1 cellular context compared by ENCODE assay signal in the genomic region with DNA sequence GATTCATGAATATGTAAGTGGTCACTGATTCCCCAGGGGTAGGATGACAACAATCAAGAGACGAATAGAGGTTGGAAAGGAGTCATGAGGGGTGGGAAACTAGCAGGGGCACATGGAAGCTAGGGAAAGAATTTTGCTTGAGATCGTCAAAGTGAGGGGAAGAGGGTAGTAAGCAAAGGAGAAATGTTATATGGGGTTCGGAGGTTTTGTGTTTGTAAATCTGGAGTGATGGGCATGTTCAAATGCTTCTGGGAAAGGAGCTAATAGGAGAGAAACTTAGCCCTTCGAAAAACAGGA.
A peak's percentile ranks its signal among the peaks of the same experiment; 100 is the strongest.
TF ChIP-seq lines count a peak whose summit lies in the region.

No MANE protein-coding gene starts in this region.

TF ChIP-seq in K562, 482 proteins besides CTCF, POLR2A, EP300 and RAD21 (continued from another document and continues in another):
- TF ChIP-seq, protein P1, sequence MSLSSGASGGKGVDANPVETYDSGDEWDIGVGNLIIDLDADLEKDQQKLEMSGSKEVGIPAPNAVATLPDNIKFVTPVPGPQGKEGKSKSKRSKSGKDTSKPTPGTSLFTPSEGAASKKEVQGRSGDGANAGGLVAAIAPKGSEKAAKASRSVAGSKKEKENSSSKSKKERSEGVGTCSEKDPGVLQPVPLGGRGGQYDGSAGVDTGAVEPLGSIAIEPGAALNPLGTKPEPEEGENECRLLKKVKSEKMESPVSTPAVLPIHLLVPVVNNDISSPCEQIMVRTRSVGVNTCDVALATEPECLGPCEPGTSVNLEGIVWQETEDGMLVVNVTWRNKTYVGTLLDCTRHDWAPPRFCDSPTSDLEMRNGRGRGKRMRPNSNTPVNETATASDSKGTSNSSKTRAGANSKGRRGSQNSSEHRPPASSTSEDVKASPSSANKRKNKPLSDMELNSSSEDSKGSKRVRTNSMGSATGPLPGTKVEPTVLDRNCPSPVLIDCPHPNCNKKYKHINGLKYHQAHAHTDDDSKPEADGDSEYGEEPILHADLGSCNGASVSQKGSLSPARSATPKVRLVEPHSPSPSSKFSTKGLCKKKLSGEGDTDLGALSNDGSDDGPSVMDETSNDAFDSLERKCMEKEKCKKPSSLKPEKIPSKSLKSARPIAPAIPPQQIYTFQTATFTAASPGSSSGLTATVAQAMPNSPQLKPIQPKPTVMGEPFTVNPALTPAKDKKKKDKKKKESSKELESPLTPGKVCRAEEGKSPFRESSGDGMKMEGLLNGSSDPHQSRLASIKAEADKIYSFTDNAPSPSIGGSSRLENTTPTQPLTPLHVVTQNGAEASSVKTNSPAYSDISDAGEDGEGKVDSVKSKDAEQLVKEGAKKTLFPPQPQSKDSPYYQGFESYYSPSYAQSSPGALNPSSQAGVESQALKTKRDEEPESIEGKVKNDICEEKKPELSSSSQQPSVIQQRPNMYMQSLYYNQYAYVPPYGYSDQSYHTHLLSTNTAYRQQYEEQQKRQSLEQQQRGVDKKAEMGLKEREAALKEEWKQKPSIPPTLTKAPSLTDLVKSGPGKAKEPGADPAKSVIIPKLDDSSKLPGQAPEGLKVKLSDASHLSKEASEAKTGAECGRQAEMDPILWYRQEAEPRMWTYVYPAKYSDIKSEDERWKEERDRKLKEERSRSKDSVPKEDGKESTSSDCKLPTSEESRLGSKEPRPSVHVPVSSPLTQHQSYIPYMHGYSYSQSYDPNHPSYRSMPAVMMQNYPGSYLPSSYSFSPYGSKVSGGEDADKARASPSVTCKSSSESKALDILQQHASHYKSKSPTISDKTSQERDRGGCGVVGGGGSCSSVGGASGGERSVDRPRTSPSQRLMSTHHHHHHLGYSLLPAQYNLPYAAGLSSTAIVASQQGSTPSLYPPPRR (CRISPR knock-in tag; IDR thresholded peaks at IDR 0.05; ENCODE audit: borderline replicate concordance): no peak
- TF ChIP-seq THRAP3 (IDR thresholded peaks at IDR 0.05; ENCODE audit: borderline replicate concordance): no peak
- no peak for TF ChIP-seq CCAR2 (IDR thresholded peaks at IDR 0.05; ENCODE audit: low read depth, low read length)
- no peak for TF ChIP-seq ZNF3 (CRISPR knock-in tag; IDR thresholded peaks at IDR 0.05)
- TF ChIP-seq PRMT5 (CRISPR knock-in tag; IDR thresholded peaks at IDR 0.05): no peak
- TF ChIP-seq POLR2B (IDR thresholded peaks at IDR 0.05; ENCODE audit: low read depth, partially characterized antibody): peak; percentile 53
- TF ChIP-seq, protein P2, sequence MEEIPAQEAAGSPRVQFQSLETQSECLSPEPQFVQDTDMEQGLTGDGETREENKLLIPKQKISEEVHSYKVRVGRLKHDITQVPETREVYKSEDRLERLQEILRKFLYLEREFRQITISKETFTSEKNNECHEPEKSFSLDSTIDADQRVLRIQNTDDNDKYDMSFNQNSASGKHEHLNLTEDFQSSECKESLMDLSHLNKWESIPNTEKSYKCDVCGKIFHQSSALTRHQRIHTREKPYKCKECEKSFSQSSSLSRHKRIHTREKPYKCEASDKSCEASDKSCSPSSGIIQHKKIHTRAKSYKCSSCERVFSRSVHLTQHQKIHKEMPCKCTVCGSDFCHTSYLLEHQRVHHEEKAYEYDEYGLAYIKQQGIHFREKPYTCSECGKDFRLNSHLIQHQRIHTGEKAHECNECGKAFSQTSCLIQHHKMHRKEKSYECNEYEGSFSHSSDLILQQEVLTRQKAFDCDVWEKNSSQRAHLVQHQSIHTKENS (CRISPR knock-in tag; IDR thresholded peaks at IDR 0.05): no peak
- TF ChIP-seq PHB2 (IDR thresholded peaks at IDR 0.05; ENCODE audit: low read depth): no peak
- TF ChIP-seq HMG20A (CRISPR knock-in tag; conservative IDR thresholded peaks at IDR 0.05): no peak
- TF ChIP-seq ZNF780A (CRISPR knock-in tag; IDR thresholded peaks at IDR 0.05): no peak
- no peak for TF ChIP-seq ZNF551 (CRISPR knock-in tag; IDR thresholded peaks at IDR 0.05)
- TF ChIP-seq ZC3H4 (CRISPR knock-in tag; IDR thresholded peaks at IDR 0.05; ENCODE audit: borderline replicate concordance): no peak
- no peak for TF ChIP-seq MECOM (CRISPR knock-in tag; IDR thresholded peaks at IDR 0.05)
- TF ChIP-seq, protein P3, sequence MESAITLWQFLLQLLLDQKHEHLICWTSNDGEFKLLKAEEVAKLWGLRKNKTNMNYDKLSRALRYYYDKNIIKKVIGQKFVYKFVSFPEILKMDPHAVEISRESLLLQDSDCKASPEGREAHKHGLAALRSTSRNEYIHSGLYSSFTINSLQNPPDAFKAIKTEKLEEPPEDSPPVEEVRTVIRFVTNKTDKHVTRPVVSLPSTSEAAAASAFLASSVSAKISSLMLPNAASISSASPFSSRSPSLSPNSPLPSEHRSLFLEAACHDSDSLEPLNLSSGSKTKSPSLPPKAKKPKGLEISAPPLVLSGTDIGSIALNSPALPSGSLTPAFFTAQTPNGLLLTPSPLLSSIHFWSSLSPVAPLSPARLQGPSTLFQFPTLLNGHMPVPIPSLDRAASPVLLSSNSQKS (CRISPR knock-in tag; IDR thresholded peaks at IDR 0.05): no peak
- no peak for TF ChIP-seq RBM34 (IDR thresholded peaks at IDR 0.05; ENCODE audit: borderline replicate concordance, insufficient read depth, low read length)
- TF ChIP-seq, protein P4, sequence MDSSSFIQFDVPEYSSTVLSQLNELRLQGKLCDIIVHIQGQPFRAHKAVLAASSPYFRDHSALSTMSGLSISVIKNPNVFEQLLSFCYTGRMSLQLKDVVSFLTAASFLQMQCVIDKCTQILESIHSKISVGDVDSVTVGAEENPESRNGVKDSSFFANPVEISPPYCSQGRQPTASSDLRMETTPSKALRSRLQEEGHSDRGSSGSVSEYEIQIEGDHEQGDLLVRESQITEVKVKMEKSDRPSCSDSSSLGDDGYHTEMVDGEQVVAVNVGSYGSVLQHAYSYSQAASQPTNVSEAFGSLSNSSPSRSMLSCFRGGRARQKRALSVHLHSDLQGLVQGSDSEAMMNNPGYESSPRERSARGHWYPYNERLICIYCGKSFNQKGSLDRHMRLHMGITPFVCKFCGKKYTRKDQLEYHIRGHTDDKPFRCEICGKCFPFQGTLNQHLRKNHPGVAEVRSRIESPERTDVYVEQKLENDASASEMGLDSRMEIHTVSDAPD (CRISPR knock-in tag; IDR thresholded peaks at IDR 0.05): no peak
- no peak for TF ChIP-seq NCOA4 (IDR thresholded peaks at IDR 0.05; ENCODE audit: partially characterized antibody)
- TF ChIP-seq OTX1 (CRISPR knock-in tag; IDR thresholded peaks at IDR 0.05): peak; percentile 34; the same call in 1 of the 2 replicates
- TF ChIP-seq, protein P5, sequence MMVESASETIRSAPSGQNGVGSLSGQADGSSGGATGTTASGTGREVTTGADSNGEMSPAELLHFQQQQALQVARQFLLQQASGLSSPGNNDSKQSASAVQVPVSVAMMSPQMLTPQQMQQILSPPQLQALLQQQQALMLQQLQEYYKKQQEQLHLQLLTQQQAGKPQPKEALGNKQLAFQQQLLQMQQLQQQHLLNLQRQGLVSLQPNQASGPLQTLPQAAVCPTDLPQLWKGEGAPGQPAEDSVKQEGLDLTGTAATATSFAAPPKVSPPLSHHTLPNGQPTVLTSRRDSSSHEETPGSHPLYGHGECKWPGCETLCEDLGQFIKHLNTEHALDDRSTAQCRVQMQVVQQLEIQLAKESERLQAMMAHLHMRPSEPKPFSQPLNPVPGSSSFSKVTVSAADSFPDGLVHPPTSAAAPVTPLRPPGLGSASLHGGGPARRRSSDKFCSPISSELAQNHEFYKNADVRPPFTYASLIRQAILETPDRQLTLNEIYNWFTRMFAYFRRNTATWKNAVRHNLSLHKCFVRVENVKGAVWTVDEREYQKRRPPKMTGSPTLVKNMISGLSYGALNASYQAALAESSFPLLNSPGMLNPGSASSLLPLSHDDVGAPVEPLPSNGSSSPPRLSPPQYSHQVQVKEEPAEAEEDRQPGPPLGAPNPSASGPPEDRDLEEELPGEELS (CRISPR knock-in tag; IDR thresholded peaks at IDR 0.05; ENCODE audit: borderline replicate concordance): no peak
- TF ChIP-seq CBX2 (IDR thresholded peaks at IDR 0.05; ENCODE audit: insufficient read depth, low read length, poor library complexity, severe bottlenecking): no peak
- TF ChIP-seq SRSF9 (IDR thresholded peaks at IDR 0.05; ENCODE audit: borderline replicate concordance, low read depth, low read length): no peak
- TF ChIP-seq SIN3B (IDR thresholded peaks at IDR 0.05; ENCODE audit: low read depth): no peak
- TF ChIP-seq, protein P6, sequence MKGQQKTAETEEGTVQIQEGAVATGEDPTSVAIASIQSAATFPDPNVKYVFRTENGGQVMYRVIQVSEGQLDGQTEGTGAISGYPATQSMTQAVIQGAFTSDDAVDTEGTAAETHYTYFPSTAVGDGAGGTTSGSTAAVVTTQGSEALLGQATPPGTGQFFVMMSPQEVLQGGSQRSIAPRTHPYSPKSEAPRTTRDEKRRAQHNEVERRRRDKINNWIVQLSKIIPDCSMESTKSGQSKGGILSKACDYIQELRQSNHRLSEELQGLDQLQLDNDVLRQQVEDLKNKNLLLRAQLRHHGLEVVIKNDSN (CRISPR knock-in tag; IDR thresholded peaks at IDR 0.05): no peak
- TF ChIP-seq, protein P7, sequence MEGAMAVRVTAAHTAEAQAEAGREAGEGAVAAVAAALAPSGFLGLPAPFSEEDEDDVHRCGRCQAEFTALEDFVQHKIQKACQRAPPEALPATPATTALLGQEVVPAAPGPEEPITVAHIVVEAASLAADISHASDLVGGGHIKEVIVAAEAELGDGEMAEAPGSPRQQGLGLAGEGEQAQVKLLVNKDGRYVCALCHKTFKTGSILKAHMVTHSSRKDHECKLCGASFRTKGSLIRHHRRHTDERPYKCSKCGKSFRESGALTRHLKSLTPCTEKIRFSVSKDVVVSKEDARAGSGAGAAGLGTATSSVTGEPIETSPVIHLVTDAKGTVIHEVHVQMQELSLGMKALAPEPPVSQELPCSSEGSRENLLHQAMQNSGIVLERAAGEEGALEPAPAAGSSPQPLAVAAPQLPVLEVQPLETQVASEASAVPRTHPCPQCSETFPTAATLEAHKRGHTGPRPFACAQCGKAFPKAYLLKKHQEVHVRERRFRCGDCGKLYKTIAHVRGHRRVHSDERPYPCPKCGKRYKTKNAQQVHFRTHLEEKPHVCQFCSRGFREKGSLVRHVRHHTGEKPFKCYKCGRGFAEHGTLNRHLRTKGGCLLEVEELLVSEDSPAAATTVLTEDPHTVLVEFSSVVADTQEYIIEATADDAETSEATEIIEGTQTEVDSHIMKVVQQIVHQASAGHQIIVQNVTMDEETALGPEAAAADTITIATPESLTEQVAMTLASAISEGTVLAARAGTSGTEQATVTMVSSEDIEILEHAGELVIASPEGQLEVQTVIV (CRISPR knock-in tag; IDR thresholded peaks at IDR 0.05; ENCODE audit: borderline replicate concordance): no peak
- no peak for TF ChIP-seq C11orf30 (IDR thresholded peaks at IDR 0.05; ENCODE audit: low read depth)
- TF ChIP-seq ZNF311 (CRISPR knock-in tag; IDR thresholded peaks at IDR 0.05): no peak
- TF ChIP-seq ILK (tag; IDR thresholded peaks at IDR 0.05; ENCODE audit: borderline replicate concordance, low read depth): no peak
- TF ChIP-seq FOXP1 (CRISPR knock-in tag; IDR thresholded peaks at IDR 0.05): no peak
- TF ChIP-seq, protein P8, sequence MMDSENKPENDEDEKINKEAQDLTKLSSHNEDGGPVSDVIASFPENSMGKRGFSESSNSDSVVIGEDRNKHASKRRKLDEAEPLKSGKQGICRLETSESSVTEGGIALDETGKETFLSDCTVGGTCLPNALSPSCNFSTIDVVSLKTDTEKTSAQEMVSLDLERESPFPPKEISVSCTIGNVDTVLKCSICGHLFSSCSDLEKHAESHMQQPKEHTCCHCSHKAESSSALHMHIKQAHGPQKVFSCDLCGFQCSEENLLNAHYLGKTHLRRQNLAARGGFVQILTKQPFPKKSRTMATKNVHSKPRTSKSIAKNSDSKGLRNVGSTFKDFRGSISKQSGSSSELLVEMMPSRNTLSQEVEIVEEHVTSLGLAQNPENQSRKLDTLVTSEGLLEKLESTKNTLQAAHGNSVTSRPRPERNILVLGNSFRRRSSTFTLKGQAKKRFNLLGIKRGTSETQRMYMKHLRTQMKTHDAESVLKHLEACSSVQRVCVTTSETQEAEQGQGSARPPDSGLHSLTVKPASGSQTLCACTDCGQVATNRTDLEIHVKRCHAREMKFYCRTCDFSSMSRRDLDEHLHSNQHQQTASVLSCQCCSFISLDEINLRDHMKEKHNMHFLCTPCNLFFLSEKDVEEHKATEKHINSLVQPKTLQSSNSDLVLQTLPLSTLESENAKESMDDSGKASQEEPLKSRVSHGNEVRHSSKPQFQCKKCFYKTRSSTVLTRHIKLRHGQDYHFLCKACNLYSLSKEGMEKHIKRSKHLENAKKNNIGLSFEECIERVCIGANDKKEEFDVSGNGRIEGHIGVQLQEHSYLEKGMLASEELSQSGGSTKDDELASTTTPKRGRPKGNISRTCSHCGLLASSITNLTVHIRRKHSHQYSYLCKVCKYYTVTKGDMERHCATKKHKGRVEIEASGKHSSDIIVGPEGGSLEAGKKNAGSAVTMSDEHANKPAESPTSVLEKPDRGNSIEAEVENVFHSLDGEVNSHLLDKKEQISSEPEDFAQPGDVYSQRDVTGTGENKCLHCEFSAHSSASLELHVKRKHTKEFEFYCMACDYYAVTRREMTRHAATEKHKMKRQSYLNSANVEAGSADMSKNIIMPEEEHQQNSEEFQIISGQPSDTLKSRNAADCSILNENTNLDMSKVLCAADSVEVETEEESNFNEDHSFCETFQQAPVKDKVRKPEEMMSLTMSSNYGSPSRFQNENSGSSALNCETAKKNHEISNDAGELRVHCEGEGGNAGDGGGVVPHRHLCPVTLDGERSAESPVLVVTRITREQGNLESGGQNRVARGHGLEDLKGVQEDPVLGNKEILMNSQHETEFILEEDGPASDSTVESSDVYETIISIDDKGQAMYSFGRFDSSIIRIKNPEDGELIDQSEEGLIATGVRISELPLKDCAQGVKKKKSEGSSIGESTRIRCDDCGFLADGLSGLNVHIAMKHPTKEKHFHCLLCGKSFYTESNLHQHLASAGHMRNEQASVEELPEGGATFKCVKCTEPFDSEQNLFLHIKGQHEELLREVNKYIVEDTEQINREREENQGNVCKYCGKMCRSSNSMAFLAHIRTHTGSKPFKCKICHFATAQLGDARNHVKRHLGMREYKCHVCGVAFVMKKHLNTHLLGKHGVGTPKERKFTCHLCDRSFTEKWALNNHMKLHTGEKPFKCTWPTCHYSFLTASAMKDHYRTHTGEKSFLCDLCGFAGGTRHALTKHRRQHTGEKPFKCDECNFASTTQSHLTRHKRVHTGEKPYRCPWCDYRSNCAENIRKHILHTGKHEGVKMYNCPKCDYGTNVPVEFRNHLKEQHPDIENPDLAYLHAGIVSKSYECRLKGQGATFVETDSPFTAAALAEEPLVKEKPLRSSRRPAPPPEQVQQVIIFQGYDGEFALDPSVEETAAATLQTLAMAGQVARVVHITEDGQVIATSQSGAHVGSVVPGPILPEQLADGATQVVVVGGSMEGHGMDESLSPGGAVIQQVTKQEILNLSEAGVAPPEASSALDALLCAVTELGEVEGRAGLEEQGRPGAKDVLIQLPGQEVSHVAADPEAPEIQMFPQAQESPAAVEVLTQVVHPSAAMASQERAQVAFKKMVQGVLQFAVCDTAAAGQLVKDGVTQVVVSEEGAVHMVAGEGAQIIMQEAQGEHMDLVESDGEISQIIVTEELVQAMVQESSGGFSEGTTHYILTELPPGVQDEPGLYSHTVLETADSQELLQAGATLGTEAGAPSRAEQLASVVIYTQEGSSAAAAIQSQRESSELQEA (IDR thresholded peaks at IDR 0.05; ENCODE audit: low read depth): no peak
- TF ChIP-seq NBN (IDR thresholded peaks at IDR 0.05; ENCODE audit: low read depth): no peak
- 0 out of 2 replicates have a peak, but pooled peaks have one; percentile 1 for TF ChIP-seq EP400 (IDR thresholded peaks at IDR 0.05)
- TF ChIP-seq ZNF324 (CRISPR knock-in tag; IDR thresholded peaks at IDR 0.05): no peak
- no peak for TF ChIP-seq HDAC3 (IDR thresholded peaks at IDR 0.05; ENCODE audit: borderline replicate concordance, partially characterized antibody)
- no peak for TF ChIP-seq BRD9 (IDR thresholded peaks at IDR 0.05; ENCODE audit: low read depth, partially characterized antibody)
- TF ChIP-seq PYGO2 (tag; IDR thresholded peaks at IDR 0.05): no peak
